ENCODE assay signal across 8 cellular contexts in genomic region chrX:96685205-96686099, GRCh38. TPM values are rescaled to one million over a fixed set of nuclear protein-coding genes. Genes with fewer than 3 reads are reported as not detected.
A peak's percentile ranks its signal among the peaks of the same experiment; 100 is the strongest.
DNase-seq lines count a peak whose midpoint lies in the region; ATAC-seq, FAIRE-seq and TF ChIP-seq lines count a peak whose summit lies in the region.

No MANE protein-coding gene starts in this region.

- no peaks in the 10 kb centered on the region for H3K36me3 Mint-ChIP-seq in activated CD4-positive, alpha-beta memory T cell treated with anti-CD3 and anti-CD28 coated beads for 36 hours
- no peaks in the 10 kb centered on the region for H3K36me3 Mint-ChIP-seq in stimulated activated naive CD8-positive, alpha-beta T cell treated with anti-CD3 and anti-CD28 coated beads, Interleukin-15, Interleukin-2, amounts not matched to agents 100 ng/mL and 50 ng/mL, for 24 hours (ENCODE audit: low read depth)

- no peak for TF ChIP-seq CTCF in endothelial cell of umbilical vein (IDR thresholded peaks at IDR 0.05; ENCODE audit: extremely low read depth in 1 of 2, insufficient read depth in 1 of 2, low read depth in 1 of 2, low read length in 2 of 2)

- no peaks in the 10 kb centered on the region for H4K20me1 ChIP-seq in endothelial cell of umbilical vein (replicated peaks; ENCODE audit: control insufficient read depth, extremely low read depth, insufficient read depth, low read length)

- intact Hi-C loops in activated CD4-positive, alpha-beta memory T cell treated with anti-CD3 and anti-CD28 coated beads for 36 hours (cut with micrococcal nuclease) = loop anchor here (5.0 to 10.0 kb wide), 2 partner anchors 359 to 712 kb away; no protein-coding TSS in a partner anchor
- intact Hi-C loops in endothelial cell of umbilical vein (cut with micrococcal nuclease) = loop anchor here (1.0 to 2.0 kb wide), 2 partner anchors 19 to 251 kb away; no protein-coding TSS in a partner anchor

- H3K9ac ChIP-seq in endothelial cell of umbilical vein (replicated peaks; ENCODE audit: extremely low read depth, insufficient read depth, low read length) (peak overlapping the region; percentile 95), muscle layer of colon (ENCODE audit: low read length) (peak overlapping the region; percentile 44)

- peak overlapping the region; percentile 80 for H2AFZ ChIP-seq in endothelial cell of umbilical vein (ENCODE audit: low read depth, low read length)

- no peaks in the 10 kb centered on the region for H3K9me1 ChIP-seq in endothelial cell of umbilical vein (replicated peaks; ENCODE audit: control insufficient read depth, extremely low read depth, insufficient read depth, low read length)

- H3K27ac ChIP-seq in endothelial cell of umbilical vein (ENCODE audit: insufficient read depth, low read depth, low read length) (peak overlapping the region; percentile 68), muscle layer of colon (ENCODE audit: low read depth, low read length) (peak overlapping the region; percentile 48)

- H3K4me3 ChIP-seq in endothelial cell of umbilical vein (replicated peaks in 1 of 3; ENCODE audit: insufficient read depth in 1 of 3, low read depth in 1 of 3, low read length in 3 of 3) (peak overlapping the region; percentile 75 to 92 (median 76)), muscle layer of colon (ENCODE audit: low read depth in 1 of 2, low read length in 2 of 2) (peak overlapping the region; percentile 33 to 76)

- no peaks in the 10 kb centered on the region for H3K9me3 Mint-ChIP-seq in activated CD4-positive, alpha-beta memory T cell treated with anti-CD3 and anti-CD28 coated beads for 36 hours
- H3K9me3 Mint-ChIP-seq in stimulated activated naive CD8-positive, alpha-beta T cell treated with anti-CD3 and anti-CD28 coated beads, Interleukin-15, Interleukin-2, amounts not matched to agents 100 ng/mL and 50 ng/mL, for 24 hours = no peaks in the 10 kb centered on the region

- peaks cover 11% of the 10 kb centered on the region for H3K4me1 ChIP-seq in endothelial cell of umbilical vein (ENCODE audit: control insufficient read depth, extremely low read depth, insufficient read depth, low read length)
- H3K4me1 ChIP-seq in muscle layer of colon (ENCODE audit: insufficient read depth, low read length) = peaks cover 8% of the 10 kb centered on the region

- peak overlapping the region; percentile 90 for H3K4me3 Mint-ChIP-seq in activated CD4-positive, alpha-beta memory T cell treated with anti-CD3 and anti-CD28 coated beads for 36 hours
- H3K4me3 Mint-ChIP-seq in stimulated activated naive CD8-positive, alpha-beta T cell treated with anti-CD3 and anti-CD28 coated beads, Interleukin-15, Interleukin-2, amounts not matched to agents 100 ng/mL and 50 ng/mL, for 24 hours = peak overlapping the region; percentile 90

- no peaks in the 10 kb centered on the region for H3K9me3 ChIP-seq in endothelial cell of umbilical vein (replicated peaks; ENCODE audit: control insufficient read depth, insufficient read depth, low read length)
- H3K9me3 ChIP-seq in muscle layer of colon (ENCODE audit: low read length) = no peaks in the 10 kb centered on the region

- TF ChIP-seq POLR2A in endothelial cell of umbilical vein (IDR thresholded peaks at IDR 0.05; ENCODE audit: low read depth, low read length) = no peak

- peak; percentile 50 for ATAC-seq in GM21723 (IDR thresholded peaks at IDR 0.05; ENCODE audit: unreplicated experiment)

- peak overlapping the region; percentile 93 for H3K27ac Mint-ChIP-seq in activated CD4-positive, alpha-beta memory T cell treated with anti-CD3 and anti-CD28 coated beads for 36 hours
- peak overlapping the region; percentile 87 for H3K27ac Mint-ChIP-seq in stimulated activated naive CD8-positive, alpha-beta T cell treated with anti-CD3 and anti-CD28 coated beads, Interleukin-15, Interleukin-2, amounts not matched to agents 100 ng/mL and 50 ng/mL, for 24 hours

- no peaks in the 10 kb centered on the region for H3K27me3 ChIP-seq in endothelial cell of umbilical vein (ENCODE audit: control insufficient read depth in 2 of 2, insufficient read depth in 2 of 2, low read length in 2 of 2)
- peaks cover 0 to 9% of the 10 kb centered on the region in 2 donors for H3K27me3 ChIP-seq in muscle layer of colon (ENCODE audit: control insufficient read depth in 1 of 2, insufficient read depth in 2 of 2, low read length in 2 of 2)

- dilution Hi-C loops in endothelial cell of umbilical vein (cut with MboI; ENCODE audit: extremely low pct_ligation_motif_present, low sequenced_read_pairs) = no loop called here

- POLR2A ChIA-PET in activated CD4-positive, alpha-beta memory T cell treated with anti-CD3 and anti-CD28 coated beads for 36 hours (lab: Charles Lee) = no interaction called here
- POLR2A ChIA-PET in endothelial cell of umbilical vein (lab: Charles Lee) = no interaction called here

- H3K4me1 Mint-ChIP-seq in activated CD4-positive, alpha-beta memory T cell treated with anti-CD3 and anti-CD28 coated beads for 36 hours (ENCODE audit: low read depth) = peaks cover 24% of the 10 kb centered on the region
- peaks cover 32% of the 10 kb centered on the region for H3K4me1 Mint-ChIP-seq in stimulated activated naive CD8-positive, alpha-beta T cell treated with anti-CD3 and anti-CD28 coated beads, Interleukin-15, Interleukin-2, amounts not matched to agents 100 ng/mL and 50 ng/mL, for 24 hours (ENCODE audit: low read depth)

- FAIRE-seq in endothelial cell of umbilical vein (lab: Jason Lieb, UNC) = no peak

- CTCF ChIA-PET in activated CD4-positive, alpha-beta memory T cell treated with anti-CD3 and anti-CD28 coated beads for 36 hours (lab: Charles Lee) = no interaction called here
- CTCF ChIA-PET in endothelial cell of umbilical vein (lab: Charles Lee) = interaction anchor here (1.6 kb wide), 1 partner anchor 313 kb away, joined by 5 read pairs; no protein-coding TSS in a partner anchor

- BruUV-seq in endothelial cell of umbilical vein (replicated peaks; lab: Mats Ljungman, UMichigan) = TSS peak; percentile 53

- DNase-seq in Daoy (ENCODE audit: low read depth) = peak; percentile 57
- DNase-seq in Kasumi-1 (lab: John Stamatoyannopoulos, UW) = peak; percentile 70 to 79
- DNase-seq in activated CD4-positive, alpha-beta memory T cell treated with anti-CD3 and anti-CD28 coated beads for 36 hours = peak; percentile 66
- peak; percentile 63 for DNase-seq in endothelial cell of umbilical vein (ENCODE audit: low read depth, low spot score)
- no peak for DNase-seq in HuH-7.5 (ENCODE audit: low spot score)

- H3K36me3 ChIP-seq in endothelial cell of umbilical vein (ENCODE audit: control insufficient read depth in 2 of 2, extremely low read depth in 1 of 2, insufficient read depth in 2 of 2, low read length in 2 of 2) (no peaks in the 10 kb centered on the region), muscle layer of colon (ENCODE audit: insufficient read depth, low read length) (no peaks in the 10 kb centered on the region)

- H3K4me2 ChIP-seq in endothelial cell of umbilical vein (ENCODE audit: insufficient read depth, low read length) = peak overlapping the region; percentile 85

- no peaks in the 10 kb centered on the region for H3K27me3 Mint-ChIP-seq in activated CD4-positive, alpha-beta memory T cell treated with anti-CD3 and anti-CD28 coated beads for 36 hours
- H3K27me3 Mint-ChIP-seq in stimulated activated naive CD8-positive, alpha-beta T cell treated with anti-CD3 and anti-CD28 coated beads, Interleukin-15, Interleukin-2, amounts not matched to agents 100 ng/mL and 50 ng/mL, for 24 hours = no peaks in the 10 kb centered on the region

- peaks cover 45% of the 10 kb centered on the region for H3K79me2 ChIP-seq in endothelial cell of umbilical vein (ENCODE audit: control insufficient read depth, insufficient read depth, low read length)

TF ChIP-seq in endothelial cell of umbilical vein, 7 proteins besides CTCF, POLR2A, EP300 and RAD21:
- TF ChIP-seq MAX (IDR thresholded peaks at IDR 0.05; ENCODE audit: insufficient read depth, insufficient read length) (peak; percentile 23), JUN (IDR thresholded peaks at IDR 0.05; ENCODE audit: borderline replicate concordance, insufficient read depth, insufficient read length, low read depth) (no peak)

RNA-seq across cellular contexts. Expression of gene DIAPH2, which starts 0.8 kb away (rescaled TPM):
- total RNA-seq in Daoy (2014; rRNA removed; shearing (Covaris generic)) = 5.6 and 8.0 TPM in 2 replicates
- total RNA-seq in activated CD4-positive, alpha-beta memory T cell treated with anti-CD3 and anti-CD28 coated beads for 36 hours = 10 to 100 TPM; 10.0 to 10.6 TPM
- 30.0 and 30.3 TPM in 2 replicates for total RNA-seq in endothelial cell of umbilical vein
- 3.0 TPM in 2 replicates for polyA plus RNA-seq in endothelial cell of umbilical vein
- 4.0 and 4.2 TPM in 2 replicates for polyA plus RNA-seq in endothelial cell of umbilical vein (2011; cell fraction: cytosol; rRNA removed)
- 9.2 and 9.6 TPM in 2 replicates for polyA plus RNA-seq in endothelial cell of umbilical vein (2011; cell fraction: nucleus; rRNA removed)
- polyA plus RNA-seq in endothelial cell of umbilical vein (2012) = 12.9 and 14.4 TPM in 2 replicates
- 14.3 and 14.9 TPM in 2 replicates for polyA minus RNA-seq in endothelial cell of umbilical vein
- polyA minus RNA-seq in endothelial cell of umbilical vein (2011; cell fraction: cytosol; rRNA and poly(A)+ RNA removed) = 10.1 TPM
- polyA minus RNA-seq in endothelial cell of umbilical vein (2011; cell fraction: nucleus; rRNA and poly(A)+ RNA removed) = 66.5 and 70.8 TPM in 2 replicates
